ENCODE assay signal across 8 cellular contexts in genomic region chr11:47355283-47356128, GRCh38. TPM values are rescaled to one million over a fixed set of nuclear protein-coding genes. Genes with fewer than 3 reads are reported as not detected.
A peak's percentile ranks its signal among the peaks of the same experiment; 100 is the strongest.
DNase-seq lines count a peak whose midpoint lies in the region; ATAC-seq and TF ChIP-seq lines count a peak whose summit lies in the region.

No MANE protein-coding gene starts in this region.

- POLR2A ChIA-PET in PC-9 (lab: Charles Lee; ENCODE audit: unreplicated experiment) = interaction anchor here (0.6 kb wide), 2 partner anchors 85 to 218 kb away, joined by 3 to 4 read pairs; no protein-coding TSS in a partner anchor

- H2AFZ ChIP-seq in Karpas-422 (ENCODE audit: low read length) (no peak overlapping the region), PC-9 (no peak overlapping the region; the same call in 1 of the 2 replicates)

- no TSS peak for BruUV-seq in PC-9 (replicated peaks; lab: Mats Ljungman, UMichigan)

- no peak overlapping the region for H3K4me2 ChIP-seq in Karpas-422 (ENCODE audit: low read depth, low read length, poor library complexity, severe bottlenecking)
- peak overlapping the region; percentile 68 for H3K4me2 ChIP-seq in PC-9

- H3F3A ChIP-seq in PC-9 (ENCODE audit: insufficient read depth, low read depth) = peaks cover 28% of the 10 kb centered on the region; the same call in 1 of the 2 replicates

- peaks cover 10% of the 10 kb centered on the region; the same call in 1 of the 2 replicates for H3K36me3 ChIP-seq in Karpas-422 (ENCODE audit: insufficient read depth, low read length)
- no peaks in the 10 kb centered on the region for H3K36me3 ChIP-seq in PC-9 (ENCODE audit: low read depth)
- H3K36me3 ChIP-seq in kidney epithelial cell (ENCODE audit: control insufficient read depth, insufficient read depth, low read length) = no peaks in the 10 kb centered on the region

- H3K4me3 ChIP-seq in Karpas-422 (ENCODE audit: low read length) = no peak overlapping the region
- H3K4me3 ChIP-seq in PC-9 = peak overlapping the region; percentile 30; the same call in 1 of the 2 replicates
- H3K4me3 ChIP-seq in choroid plexus epithelial cell (ENCODE audit: low read depth, low read length) = peak overlapping the region; percentile 41
- peak overlapping the region; percentile 23 for H3K4me3 ChIP-seq in kidney epithelial cell (ENCODE audit: low read depth, low read length)

- CTCF ChIA-PET in PC-9 (lab: Charles Lee) = interaction anchor here (0.6 to 1.5 kb wide), 14 partner anchors 12 to 1368 kb away, joined by 3 to 15 read pairs (median 4); partner anchors contain the start of genes ACP2 and ARHGAP1

- H3K79me2 ChIP-seq in Karpas-422 (ENCODE audit: low read length) = peaks cover 3% of the 10 kb centered on the region; the same call in 1 of the 2 replicates
- H3K79me2 ChIP-seq in PC-9 (ENCODE audit: low read depth) = no peaks in the 10 kb centered on the region

- no peak overlapping the region for H3K27ac ChIP-seq in Karpas-422 (ENCODE audit: low read length)
- H3K27ac ChIP-seq in PC-9 = no peak overlapping the region

- H3K9me2 ChIP-seq in Karpas-422 (replicated peaks; ENCODE audit: insufficient read depth, low read length) = no peaks in the 10 kb centered on the region
- H3K9me2 ChIP-seq in PC-9 (ENCODE audit: insufficient read depth) = no peaks in the 10 kb centered on the region

- peak; percentile 93 for DNase-seq in DMS79 treated with DMSO at 0.1 percent for 48 hours (lab: John Stamatoyannopoulos, UW)
- DNase-seq in Karpas-422 = peak; percentile 58
- peak; percentile 88 to 99 for DNase-seq in PC-9
- DNase-seq in choroid plexus epithelial cell (ENCODE audit: low read depth) = peak; percentile 94
- DNase-seq in kidney epithelial cell (ENCODE audit: low read depth) = peak; percentile 70
- peak; percentile 64 for DNase-seq in stimulated activated CD4-positive, alpha-beta T cell treated with anti-CD3 and anti-CD28 coated beads, Interleukin-1b, Interleukin-23, amount 100 ng/mL, for 48 hours

- intact Hi-C loops in PC-9 (cut with micrococcal nuclease; ENCODE audit: unreplicated experiment) = loop anchor here (1.0 to 5.0 kb wide), 9 partner anchors 53 to 988 kb away; partner anchors contain the start of genes MDK and SLC39A13

- H3K27me3 ChIP-seq in Karpas-422 (ENCODE audit: low read length) (no peaks in the 10 kb centered on the region), PC-9 (ENCODE audit: insufficient read depth, low read depth) (no peaks in the 10 kb centered on the region), kidney epithelial cell (ENCODE audit: control insufficient read depth, insufficient read depth, low read length) (no peaks in the 10 kb centered on the region)

- H3K4me1 ChIP-seq in Karpas-422 (ENCODE audit: low read length) = no peaks in the 10 kb centered on the region
- no peaks in the 10 kb centered on the region for H3K4me1 ChIP-seq in PC-9 (replicated peaks; ENCODE audit: insufficient read depth)

- TF ChIP-seq CTCF in PC-9 (conservative IDR thresholded peaks at IDR 0.05) = peak; percentile 98
- TF ChIP-seq CTCF in choroid plexus epithelial cell (conservative IDR thresholded peaks at IDR 0.05; ENCODE audit: low read depth, low read length) = peak; percentile 98
- TF ChIP-seq CTCF in kidney epithelial cell (IDR thresholded peaks at IDR 0.05; ENCODE audit: insufficient read depth, low read length, poor library complexity, severe bottlenecking) = peak; percentile 100

- H4K20me1 ChIP-seq in Karpas-422 (ENCODE audit: insufficient read depth, low read depth, low read length) (no peaks in the 10 kb centered on the region), PC-9 (ENCODE audit: insufficient read depth) (no peaks in the 10 kb centered on the region)

- no peaks in the 10 kb centered on the region for H3K9me3 ChIP-seq in Karpas-422 (ENCODE audit: low read length)
- H3K9me3 ChIP-seq in PC-9 (ENCODE audit: insufficient read depth, low read depth) = no peaks in the 10 kb centered on the region

- no peak for ATAC-seq in GM21447 (IDR thresholded peaks at IDR 0.05; ENCODE audit: unreplicated experiment)
- ATAC-seq in GM21367 (IDR thresholded peaks at IDR 0.05; ENCODE audit: unreplicated experiment) = no peak

- H3K9ac ChIP-seq in Karpas-422 (ENCODE audit: low read length) = no peak overlapping the region

RNA-seq across cellular contexts. Expression of gene MYBPC3, which starts 3.0 kb away (rescaled TPM):
- 0.67 and 0.72 TPM in 2 replicates for total RNA-seq in Karpas-422 (2014; rRNA removed; shearing (Covaris generic); ENCODE audit: low replicate concordance)
- total RNA-seq in PC-9 (2021) (not detected in 2 replicates), kidney epithelial cell (not detected in 2 replicates)

RNA-seq across cellular contexts. Expression of gene SPI1, which starts 22.8 kb away (rescaled TPM):
- total RNA-seq in Karpas-422 (2014; rRNA removed; shearing (Covaris generic); ENCODE audit: low replicate concordance) = 114 and 198 TPM in 2 replicates
- total RNA-seq in PC-9 (2021) (not detected in 2 replicates), kidney epithelial cell (0.14 TPM in 1 of 2 replicates, not detected in the other)

RNA-seq across cellular contexts. Expression of gene SLC39A13, which starts 52.9 kb away (rescaled TPM):
- 24.9 and 32.8 TPM in 2 replicates for total RNA-seq in Karpas-422 (2014; rRNA removed; shearing (Covaris generic); ENCODE audit: low replicate concordance)
- total RNA-seq in PC-9 (2021) (28.8 and 32.3 TPM in 2 replicates), kidney epithelial cell (113 and 117 TPM in 2 replicates)

Comparison
In these comparisons a context has a peak if more than half of its experiments do, and no peak if none do; other contexts are left out.
1. RNA of gene SPI1, which starts 22.8 kb away (total RNA-seq): 114 to 198 TPM in Karpas-422; not detected in PC-9 and 0.14 TPM in kidney epithelial cell; every median in the first group is over 100 times any median in the second.
2. Peak in every context shown above with its lines, with median percentiles within 50 percentile points of each other: DNase-seq and CTCF ChIP-seq.